15 cellular contexts compared by ENCODE assay signal in genomic region chr3:130975251-130975650, GRCh38.
"Had no signal": no experiment of that assay in that cellular context is flagged by ENCODE, and none has a peak within 500 bp of the region (broad histone marks: within the 10 kb centered on the region; RNA-seq: fewer than 3 reads in every experiment).

No MANE protein-coding gene starts in this region.

- H3K4me3 ChIP-seq: body of pancreas, coronary artery, gastroesophageal sphincter, heart right ventricle, lung had no signal

- H3K4me3 Mint-ChIP-seq: activated naive CD8-positive, alpha-beta T cell treated with anti-CD3 and anti-CD28 coated beads, Interleukin-2, amount 10 ng/mL, durations not matched to agents 7 days and 5 days; central memory CD8-positive, alpha-beta T cell; mesothelial cell of epicardium; natural killer cell treated with Interleukin-12 subunit alpha and Interleukin-12 subunit beta and Interleukin-15 and Interleukin-18, amount 100 ng/mL, for 72 hours had no signal

- H3K27me3 ChIP-seq: body of pancreas, gastroesophageal sphincter, heart right ventricle had no signal

- H3K27ac ChIP-seq: body of pancreas, coronary artery, gastroesophageal sphincter, heart right ventricle, WERI-Rb-1 had no signal

- DNase-seq: activated CD4-positive, alpha-beta T cell treated with anti-CD3 and anti-CD28 coated beads, Interleukin-2, amount 50 U/mL, for 4 hours; activated naive CD4-positive, alpha-beta T cell treated with Interleukin-2 at 50 U/mL for 16 hours; activated naive CD8-positive, alpha-beta T cell treated with anti-CD3 and anti-CD28 coated beads, Interleukin-2, amount 10 ng/mL, durations not matched to agents 7 days and 5 days; body of pancreas; heart right ventricle; left cardiac atrium; stimulated activated naive CD4-positive, alpha-beta T cell; WERI-Rb-1 had no signal

- H3K4me1 ChIP-seq: body of pancreas, gastroesophageal sphincter had no signal

- H3K27me3 Mint-ChIP-seq: activated naive CD8-positive, alpha-beta T cell treated with anti-CD3 and anti-CD28 coated beads, Interleukin-2, amount 10 ng/mL, durations not matched to agents 7 days and 5 days; central memory CD8-positive, alpha-beta T cell; natural killer cell treated with Interleukin-12 subunit alpha and Interleukin-12 subunit beta and Interleukin-15 and Interleukin-18, amount 100 ng/mL, for 72 hours had no signal

- H3K27ac Mint-ChIP-seq: activated naive CD8-positive, alpha-beta T cell treated with anti-CD3 and anti-CD28 coated beads, Interleukin-2, amount 10 ng/mL, durations not matched to agents 7 days and 5 days; activated T-helper 2 cell treated with anti-CD3 and anti-CD28 coated beads, Interferon-gamma antibody, Interleukin-2, Interleukin-4, amounts not matched to agents 10 μg/mL and 5 μg/mL and 100 μg/mL, durations not matched to agents 14 hours and 24 hours and 36 hours; mesothelial cell of epicardium; natural killer cell treated with Interleukin-12 subunit alpha and Interleukin-12 subunit beta and Interleukin-15 and Interleukin-18, amount 100 ng/mL, for 72 hours had no signal

- H3K4me1 Mint-ChIP-seq: activated naive CD8-positive, alpha-beta T cell treated with anti-CD3 and anti-CD28 coated beads, Interleukin-2, amount 10 ng/mL, durations not matched to agents 7 days and 5 days; central memory CD8-positive, alpha-beta T cell; mesothelial cell of epicardium had no signal

- H3K9me3 ChIP-seq: body of pancreas, gastroesophageal sphincter, heart right ventricle had no signal

- H3K9me3 Mint-ChIP-seq: activated naive CD8-positive, alpha-beta T cell treated with anti-CD3 and anti-CD28 coated beads, Interleukin-2, amount 10 ng/mL, durations not matched to agents 7 days and 5 days; activated T-helper 2 cell treated with anti-CD3 and anti-CD28 coated beads, Interferon-gamma antibody, Interleukin-2, Interleukin-4, amounts not matched to agents 10 μg/mL and 5 μg/mL and 100 μg/mL, durations not matched to agents 14 hours and 24 hours and 36 hours; central memory CD8-positive, alpha-beta T cell; mesothelial cell of epicardium; natural killer cell treated with Interleukin-12 subunit alpha and Interleukin-12 subunit beta and Interleukin-15 and Interleukin-18, amount 100 ng/mL, for 72 hours had no signal
